Comparison of ENCODE assay signal across 15 cellular contexts in genomic region chr6:158667360-158667981, GRCh38. TPM values are rescaled to one million over a fixed set of nuclear protein-coding genes. Genes with fewer than 3 reads are reported as not detected.
DNase-seq lines count a peak whose midpoint lies in the region; ATAC-seq, FAIRE-seq and TF ChIP-seq lines count a peak whose summit lies in the region.
"Had no signal": no experiment of that assay in that cellular context is flagged by ENCODE, and none has a peak within 500 bp of the region (broad histone marks: within the 10 kb centered on the region; RNA-seq: fewer than 3 reads in every experiment).

No MANE protein-coding gene starts in this region.

- TF ChIP-seq CTCF in PC-9 (conservative IDR thresholded peaks at IDR 0.05) (no peak), HepG2 (CRISPR knock-in tag; IDR thresholded peaks at IDR 0.05) (no peak), smooth muscle cell (IDR thresholded peaks at IDR 0.05; ENCODE audit: borderline replicate concordance, insufficient read depth, poor library complexity, severe bottlenecking) (no peak)

- H3K4me2 ChIP-seq in PC-9 (peak overlapping the region; percentile 86), HepG2 (ENCODE audit: low read depth, low read length) (no peak overlapping the region), smooth muscle cell (peak overlapping the region; percentile 58)

- H3K27me3 ChIP-seq in PC-9 (ENCODE audit: insufficient read depth, low read depth) (no peaks in the 10 kb centered on the region), HepG2 (ENCODE audit: control insufficient read depth in 1 of 2, insufficient read depth in 2 of 2, low read length in 2 of 2) (peaks cover 20 to 68% of the 10 kb centered on the region in 2 experiments; a peak in 4 of 5 replicates), smooth muscle cell (ENCODE audit: low read depth) (no peaks in the 10 kb centered on the region), small intestine (ENCODE audit: control insufficient read depth in 2 of 2, insufficient read depth in 2 of 2, low read length in 2 of 2) (no peaks in the 10 kb centered on the region)

- no peak for TF ChIP-seq POLR2A in HepG2 (IDR thresholded peaks at IDR 0.05; ENCODE audit: insufficient read depth in 1 of 2, low read depth in 2 of 2, low read length in 2 of 2)

- peak overlapping the region; percentile 62; the same call in 1 of the 2 replicates for H2AFZ ChIP-seq in PC-9
- H2AFZ ChIP-seq in HepG2 (ENCODE audit: low read length): no peak overlapping the region
- H2AFZ ChIP-seq in smooth muscle cell (ENCODE audit: low read depth): no peak overlapping the region

- H3K4me3 ChIP-seq in PC-9 (peak overlapping the region; percentile 46; the same call in 1 of the 2 replicates), HepG2 (replicated peaks in 1 of 3; ENCODE audit: insufficient read depth in 1 of 3, low read depth in 2 of 3, low read length in 3 of 3) (no peak overlapping the region), smooth muscle cell (no peak overlapping the region), small intestine (ENCODE audit: low read depth in 1 of 2, low read length in 2 of 2) (no peak overlapping the region)

- ATAC-seq in GM18868 (IDR thresholded peaks at IDR 0.05; ENCODE audit: unreplicated experiment) (peak; percentile 45), HepG2 (no peak), GM19452 (IDR thresholded peaks at IDR 0.05; ENCODE audit: unreplicated experiment) (no peak)
- ATAC-seq: CD8-positive, alpha-beta T cell had no signal

- intact Hi-C loops in PC-9 (cut with micrococcal nuclease; ENCODE audit: unreplicated experiment) (loop anchor here (2.0 kb wide), 1 partner anchor 23 kb away; the partner anchor contains the start of gene DYNLT1), HepG2 (cut with micrococcal nuclease; ENCODE audit: unreplicated experiment) (no loop called here)

- WGBS in HepG2 (ENCODE audit: low lambda C conversion rate): 42% methylated on average over 8 of the region's 8 CpGs
- WGBS in smooth muscle cell (ENCODE audit: low lambda C conversion rate): 84% methylated on average over 8 of the region's 8 CpGs
- 87 to 94% (median 89%) methylated on average over 8 of the region's 8 CpGs for WGBS in small intestine, 3 donors

- H3K79me2 ChIP-seq in PC-9 (ENCODE audit: low read depth) (no peaks in the 10 kb centered on the region; the same call in 1 of the 2 replicates), HepG2 (ENCODE audit: insufficient read depth, low read length) (no peaks in the 10 kb centered on the region), smooth muscle cell (ENCODE audit: low read depth) (no peaks in the 10 kb centered on the region)

- no TSS peak for BruUV-seq in PC-9 (replicated peaks; lab: Mats Ljungman, UMichigan)
- no TSS peak for BruUV-seq in HepG2 (replicated peaks; lab: Mats Ljungman, UMichigan)

- H3K36me3 ChIP-seq in PC-9 (ENCODE audit: low read depth) (0 out of 2 replicates have a peak, but pooled peaks cover 2% of the 10 kb centered on the region), HepG2 (replicated peaks in 1 of 2; ENCODE audit: control insufficient read depth in 1 of 2, insufficient read depth in 2 of 2, low read length in 2 of 2) (no peaks in the 10 kb centered on the region), smooth muscle cell (ENCODE audit: low read depth) (no peaks in the 10 kb centered on the region), small intestine (ENCODE audit: control insufficient read depth in 2 of 2, insufficient read depth in 2 of 2, low read length in 2 of 2) (peaks cover 0 to 6% of the 10 kb centered on the region in 2 donors)

- in situ Hi-C loops in HepG2 (cut with HindIII; ENCODE audit: extremely low pct_ligation_motif_present, low pct_unique_long_range_greater_than_20kb): no loop called here

- no peak for TF ChIP-seq EP300 in HepG2 (IDR thresholded peaks at IDR 0.05; ENCODE audit: low read depth in 2 of 2, low read length in 2 of 2)
- TF ChIP-seq EP300 in HepG2 (CRISPR knock-in tag; IDR thresholded peaks at IDR 0.05; ENCODE audit: borderline replicate concordance): no peak

- no peak for FAIRE-seq in HepG2 (lab: Jason Lieb, UNC)
- no peak for FAIRE-seq in small intestine (lab: Jason Lieb, UNC)
- FAIRE-seq: GM18507 had no signal

- no peak for TF ChIP-seq RAD21 in HepG2 (CRISPR knock-in tag; IDR thresholded peaks at IDR 0.05)

- CTCF ChIA-PET in PC-9 (lab: Charles Lee) (interaction anchor here (0.6 to 0.7 kb wide), 3 partner anchors 17 to 455 kb away, joined by 4 to 7 read pairs (median 4); no protein-coding TSS in a partner anchor), HepG2 (lab: Yijun Ruan, JAX; ENCODE audit: low intra/inter-chr PET ratio, low total read pairs) (no interaction called here)

- no peaks in the 10 kb centered on the region for H3K9me3 ChIP-seq in PC-9 (ENCODE audit: insufficient read depth, low read depth)
- H3K9me3 ChIP-seq in HepG2 (ENCODE audit: low read length): no peaks in the 10 kb centered on the region
- H3K9me3 ChIP-seq in smooth muscle cell (replicated peaks; ENCODE audit: low read depth): no peaks in the 10 kb centered on the region
- H3K9me3 ChIP-seq in small intestine (ENCODE audit: control insufficient read depth, low read depth): no peaks in the 10 kb centered on the region

- POLR2A ChIA-PET in PC-9 (lab: Charles Lee; ENCODE audit: unreplicated experiment): interaction anchor here (0.7 kb wide), 1 partner anchor 367 kb away, joined by 4 read pairs; no protein-coding TSS in a partner anchor
- POLR2A ChIA-PET in HepG2 (lab: Yijun Ruan, JAX): no interaction called here

- DNase-seq in PC-9 (no peak), HepG2 (ENCODE audit: low spot score) (no peak), smooth muscle cell (lab: John Stamatoyannopoulos, UW; ENCODE audit: unreplicated experiment) (no peak), SIG-M5 (lab: John Stamatoyannopoulos, UW) (no peak), small intestine (no peak)
- DNase-seq in activated CD4-positive, CD25-positive, alpha-beta regulatory T cell treated with anti-CD3 and anti-CD28 coated beads, Interleukin-2, amount 50 U/mL, for 72 hours: no peak
- DNase-seq: CD8-positive, alpha-beta T cell; mesendoderm; NCI-H1105 treated with DMSO at 0.1 percent for 48 hours; NCI-H446 treated with DMSO at 0.1 percent for 48 hours; stimulated activated CD4-positive, alpha-beta T cell treated with anti-CD3 and anti-CD28 coated beads, Interleukin-2, amount 100 ng/mL, for 24 hours; T-helper 1 cell had no signal

- H3K4me1 ChIP-seq in PC-9 (replicated peaks; ENCODE audit: insufficient read depth) (peaks cover 72% of the 10 kb centered on the region), HepG2 (ENCODE audit: insufficient read depth, low read length) (no peaks in the 10 kb centered on the region), smooth muscle cell (ENCODE audit: low read depth) (no peaks in the 10 kb centered on the region), small intestine (ENCODE audit: control insufficient read depth in 2 of 2, insufficient read depth in 1 of 2, low read depth in 1 of 2, low read length in 1 of 2) (no peaks in the 10 kb centered on the region)

- H4K20me1 ChIP-seq in PC-9 (ENCODE audit: insufficient read depth) (no peaks in the 10 kb centered on the region), HepG2 (ENCODE audit: insufficient read depth, low read length) (no peaks in the 10 kb centered on the region), smooth muscle cell (ENCODE audit: low read depth) (no peaks in the 10 kb centered on the region)

- H3K27ac ChIP-seq in PC-9 (peak overlapping the region; percentile 98), HepG2 (ENCODE audit: extremely low read length, insufficient read depth, low read length) (no peak overlapping the region), smooth muscle cell (ENCODE audit: low read depth) (peak overlapping the region; percentile 61), small intestine (ENCODE audit: low read depth in 1 of 2, low read length in 1 of 2) (peak overlapping the region in 1 of 2 donors; percentile 35)

- H3K9ac ChIP-seq in HepG2 (ENCODE audit: insufficient read depth, low read depth, low read length) (no peak overlapping the region), smooth muscle cell (ENCODE audit: low read depth) (no peak overlapping the region)

- H3F3A ChIP-seq in PC-9 (ENCODE audit: insufficient read depth, low read depth) (peaks cover 40% of the 10 kb centered on the region), smooth muscle cell (ENCODE audit: low read depth) (peaks cover 3% of the 10 kb centered on the region)

- H3K9me2 ChIP-seq in PC-9 (ENCODE audit: insufficient read depth): no peaks in the 10 kb centered on the region

RNA-seq across cellular contexts. Expression of gene SYTL3, which starts 17.6 kb away (rescaled TPM):
- total RNA-seq in PC-9 (2021) (7.8 and 8.3 TPM in 2 replicates), HepG2 (2016; rRNA removed; fragmentation: Illumina TruSeq; extraction: Trizol) (0.11 and 0.17 TPM in 2 replicates), smooth muscle cell (0.13 and 1.3 TPM in 2 replicates)
- 0.20 and 0.26 TPM in 2 replicates for total RNA-seq in HepG2 (2016; cell fraction: cytosol; rRNA removed; fragmentation: Illumina TruSeq; extraction: Trizol; ENCODE audit: low read depth)
- 0.19 and 0.25 TPM in 2 replicates for total RNA-seq in HepG2 (2016; cell fraction: insoluble cytoplasmic fraction; rRNA removed; fragmentation: Illumina TruSeq; extraction: Trizol)
- total RNA-seq in HepG2 (2016; cell fraction: membrane; rRNA removed; fragmentation: Illumina TruSeq; extraction: Trizol): 0.14 and 0.15 TPM in 2 replicates
- total RNA-seq in HepG2 (2016; cell fraction: nucleus; rRNA removed; fragmentation: Illumina TruSeq; extraction: Trizol): 0.37 and 0.50 TPM in 2 replicates
- polyA plus RNA-seq in HepG2 (2011; rRNA removed) (0.21 and 0.28 TPM in 2 replicates), smooth muscle cell (1.2 and 1.3 TPM in 2 replicates), small intestine (1 to 10 TPM; 3.6 to 5.7 (median 5.1) TPM)
- 0.12 and 0.15 TPM in 2 replicates for polyA plus RNA-seq in HepG2 (2011; cell fraction: cytosol; rRNA removed)
- polyA plus RNA-seq in HepG2 (2011; cell fraction: nucleus; rRNA removed): 0.59 and 0.64 TPM in 2 replicates
- 0.21 and 0.44 TPM in 2 replicates for polyA plus RNA-seq in HepG2 (2012)
- 0.16 and 0.17 TPM in 2 replicates for polyA plus RNA-seq in HepG2 (2016; cell fraction: cytosol; fragmentation: Illumina TruSeq; extraction: Trizol; ENCODE audit: low read depth)
- polyA plus RNA-seq in HepG2 (2016; cell fraction: insoluble cytoplasmic fraction; fragmentation: Illumina TruSeq; extraction: Trizol; ENCODE audit: low read depth): 0.10 and 0.34 TPM in 2 replicates
- 0.07 and 0.15 TPM in 2 replicates for polyA plus RNA-seq in HepG2 (2016; cell fraction: membrane; fragmentation: Illumina TruSeq; extraction: Trizol; ENCODE audit: low read depth)
- 0.22 and 0.72 TPM in 2 replicates for polyA plus RNA-seq in HepG2 (2016; cell fraction: nucleus; fragmentation: Illumina TruSeq; extraction: Trizol; ENCODE audit: insufficient read depth, low read depth)
- 0.28 TPM in 1 of 2 replicates, not detected in the other for polyA minus RNA-seq in HepG2 (2011; rRNA and poly(A)+ RNA removed; ENCODE audit: low replicate concordance)
- polyA minus RNA-seq in HepG2 (2011; cell fraction: cytosol; rRNA and poly(A)+ RNA removed): not detected in 2 replicates
- polyA minus RNA-seq in HepG2 (2011; cell fraction: nucleus; rRNA and poly(A)+ RNA removed): 0.64 and 0.87 TPM in 2 replicates

RNA-seq across cellular contexts. Expression of gene DYNLT1, which starts 22.9 kb away (rescaled TPM):
- total RNA-seq in PC-9 (2021) (99.6 and 105 TPM in 2 replicates), HepG2 (2016; rRNA removed; fragmentation: Illumina TruSeq; extraction: Trizol) (108 and 144 TPM in 2 replicates), smooth muscle cell (127 and 129 TPM in 2 replicates)
- total RNA-seq in HepG2 (2016; cell fraction: cytosol; rRNA removed; fragmentation: Illumina TruSeq; extraction: Trizol; ENCODE audit: low read depth): 61.3 and 63.2 TPM in 2 replicates
- total RNA-seq in HepG2 (2016; cell fraction: insoluble cytoplasmic fraction; rRNA removed; fragmentation: Illumina TruSeq; extraction: Trizol): 106 and 153 TPM in 2 replicates
- 66.8 and 68.4 TPM in 2 replicates for total RNA-seq in HepG2 (2016; cell fraction: membrane; rRNA removed; fragmentation: Illumina TruSeq; extraction: Trizol)
- 46.1 and 46.5 TPM in 2 replicates for total RNA-seq in HepG2 (2016; cell fraction: nucleus; rRNA removed; fragmentation: Illumina TruSeq; extraction: Trizol)
- polyA plus RNA-seq in HepG2 (2011; rRNA removed) (152 and 171 TPM in 2 replicates), smooth muscle cell (225 and 286 TPM in 2 replicates), small intestine (100 to 1,000 TPM; 242 to 451 (median 373) TPM)
- 96.9 and 144 TPM in 2 replicates for polyA plus RNA-seq in HepG2 (2011; cell fraction: cytosol; rRNA removed)
- 55.7 and 80.2 TPM in 2 replicates for polyA plus RNA-seq in HepG2 (2011; cell fraction: nucleus; rRNA removed)
- polyA plus RNA-seq in HepG2 (2012): 121 and 122 TPM in 2 replicates
- polyA plus RNA-seq in HepG2 (2016; cell fraction: cytosol; fragmentation: Illumina TruSeq; extraction: Trizol; ENCODE audit: low read depth): 51.0 and 56.6 TPM in 2 replicates
- polyA plus RNA-seq in HepG2 (2016; cell fraction: insoluble cytoplasmic fraction; fragmentation: Illumina TruSeq; extraction: Trizol; ENCODE audit: low read depth): 155 and 168 TPM in 2 replicates
- 61.5 and 63.6 TPM in 2 replicates for polyA plus RNA-seq in HepG2 (2016; cell fraction: membrane; fragmentation: Illumina TruSeq; extraction: Trizol; ENCODE audit: low read depth)
- polyA plus RNA-seq in HepG2 (2016; cell fraction: nucleus; fragmentation: Illumina TruSeq; extraction: Trizol; ENCODE audit: insufficient read depth, low read depth): 102 and 103 TPM in 2 replicates
- polyA minus RNA-seq in HepG2 (2011; rRNA and poly(A)+ RNA removed; ENCODE audit: low replicate concordance): 81.1 TPM in 2 replicates
- polyA minus RNA-seq in HepG2 (2011; cell fraction: cytosol; rRNA and poly(A)+ RNA removed): 19.5 and 25.9 TPM in 2 replicates
- polyA minus RNA-seq in HepG2 (2011; cell fraction: nucleus; rRNA and poly(A)+ RNA removed): 19.4 and 32.6 TPM in 2 replicates
